11 cellular contexts compared by ENCODE assay signal in genomic region chr16:54446639-54447038, GRCh38.
DNase-seq lines count a peak whose midpoint lies in the region; ATAC-seq, FAIRE-seq and TF ChIP-seq lines count a peak whose summit lies in the region.
"Had no signal": no experiment of that assay in that cellular context is flagged by ENCODE, and none has a peak within 500 bp of the region (broad histone marks: within the 10 kb centered on the region; RNA-seq: fewer than 3 reads in every experiment).

No MANE protein-coding gene starts in this region.

- H3K36me3 Mint-ChIP-seq in astrocyte (ENCODE audit: low read depth, unreplicated experiment): no peaks in the 10 kb centered on the region

- H3K9me3 ChIP-seq in astrocyte (ENCODE audit: insufficient read depth, low read depth, low read length): peaks cover 8% of the 10 kb centered on the region
- no peaks in the 10 kb centered on the region for H3K9me3 ChIP-seq in right cardiac atrium (ENCODE audit: control insufficient read depth, low read length)

- no peaks in the 10 kb centered on the region for H4K20me1 ChIP-seq in astrocyte (ENCODE audit: insufficient read depth, low read length)

- TF ChIP-seq CTCF in astrocyte (IDR thresholded peaks at IDR 0.05; ENCODE audit: insufficient read depth, low read depth, low read length): no peak

- peaks cover 39% of the 10 kb centered on the region for H3K4me1 ChIP-seq in astrocyte (ENCODE audit: insufficient read depth, low read length)
- peaks cover 5% of the 10 kb centered on the region for H3K4me1 ChIP-seq in right cardiac atrium (ENCODE audit: control insufficient read depth, insufficient read depth, low read length)

- H3K27ac Mint-ChIP-seq in astrocyte (ENCODE audit: unreplicated experiment): no peak overlapping the region

- peak; percentile 73 for FAIRE-seq in astrocyte (lab: Jason Lieb, UNC)
- FAIRE-seq: GM12892, K562 had no signal

- no peaks in the 10 kb centered on the region for H3K27me3 ChIP-seq in astrocyte (ENCODE audit: insufficient read depth, low read length)
- no peaks in the 10 kb centered on the region for H3K27me3 ChIP-seq in right cardiac atrium (ENCODE audit: control insufficient read depth, insufficient read depth)

- no peaks in the 10 kb centered on the region for H3K79me2 ChIP-seq in astrocyte (ENCODE audit: insufficient read depth, low read length)

- ATAC-seq in right cardiac atrium (peak; percentile 96 to 97), GM21737 (IDR thresholded peaks at IDR 0.05; ENCODE audit: unreplicated experiment) (no peak), GM21717 (IDR thresholded peaks at IDR 0.05; ENCODE audit: unreplicated experiment) (no peak)
- ATAC-seq: K562 had no signal

- DNase-seq in HT1080 (ENCODE audit: low read depth) (peak; percentile 49), astrocyte (ENCODE audit: low read depth) (peak; percentile 95), right cardiac atrium (peak; percentile 85 to 93 (median 86)), stromal cell of bone marrow (ENCODE audit: low read depth) (peak; percentile 97), SKM-1 treated with dmso at 0.1 percent for 144 hours (lab: John Stamatoyannopoulos, UW; ENCODE audit: unreplicated experiment) (no peak)
- no peak for DNase-seq in stimulated activated CD4-positive, alpha-beta T cell treated with anti-CD3 and anti-CD28 coated beads, Interleukin-4, amount 100 ng/mL, for 24 hours

- peaks cover 25% of the 10 kb centered on the region for H3K4me1 Mint-ChIP-seq in astrocyte (ENCODE audit: low read depth, unreplicated experiment)

- H3K27me3 Mint-ChIP-seq in astrocyte (ENCODE audit: low read depth, unreplicated experiment): peaks cover 14% of the 10 kb centered on the region

- H3K36me3 ChIP-seq in astrocyte (ENCODE audit: insufficient read depth, low read length): no peaks in the 10 kb centered on the region

- H3K4me2 ChIP-seq in astrocyte (ENCODE audit: low read length): peak overlapping the region; percentile 70

- H2AFZ ChIP-seq in astrocyte (ENCODE audit: low read depth, low read length): no peak overlapping the region

- 42% methylated on average over 10 of the region's 10 CpGs for whole genome bisulfite sequencing in right cardiac atrium

- intact Hi-C loops in right cardiac atrium (cut with DNase I): no loop called here

- no peak overlapping the region for H3K4me3 Mint-ChIP-seq in astrocyte (ENCODE audit: unreplicated experiment)

- peak overlapping the region; percentile 55 for H3K27ac ChIP-seq in astrocyte (ENCODE audit: low read depth, low read length)
- H3K27ac ChIP-seq in right cardiac atrium (ENCODE audit: low read length): peak overlapping the region; percentile 51
- H3K27ac ChIP-seq: SK-N-MC had no signal

- H3K9me3 Mint-ChIP-seq in astrocyte (ENCODE audit: unreplicated experiment): peaks cover 8% of the 10 kb centered on the region

- no peak overlapping the region for H3K4me3 ChIP-seq in astrocyte (ENCODE audit: insufficient read depth, low read depth, low read length)
- no peak overlapping the region for H3K4me3 ChIP-seq in right cardiac atrium (ENCODE audit: low read length)
- H3K4me3 ChIP-seq: K562, SK-N-MC had no signal

- H3K9ac ChIP-seq in astrocyte (ENCODE audit: low read length): peak overlapping the region; percentile 12

Comparison
In these comparisons a context has a peak if more than half of its experiments do, and no peak if none do; other contexts are left out.
1. DNase-seq: peak in HT1080 (single experiment), astrocyte (single experiment), right cardiac atrium (3 of 3) and stromal cell of bone marrow (single experiment); none in SKM-1 treated with dmso at 0.1 percent for 144 hours (single experiment) and stimulated activated CD4-positive, alpha-beta T cell treated with anti-CD3 and anti-CD28 coated beads, Interleukin-4, amount 100 ng/mL, for 24 hours (single experiment).
2. ATAC-seq: peak in right cardiac atrium (2 of 2); none in GM21737 (single experiment) and GM21717 (single experiment).